ENCODE assay signal across 16 cellular contexts in the genomic region with DNA sequence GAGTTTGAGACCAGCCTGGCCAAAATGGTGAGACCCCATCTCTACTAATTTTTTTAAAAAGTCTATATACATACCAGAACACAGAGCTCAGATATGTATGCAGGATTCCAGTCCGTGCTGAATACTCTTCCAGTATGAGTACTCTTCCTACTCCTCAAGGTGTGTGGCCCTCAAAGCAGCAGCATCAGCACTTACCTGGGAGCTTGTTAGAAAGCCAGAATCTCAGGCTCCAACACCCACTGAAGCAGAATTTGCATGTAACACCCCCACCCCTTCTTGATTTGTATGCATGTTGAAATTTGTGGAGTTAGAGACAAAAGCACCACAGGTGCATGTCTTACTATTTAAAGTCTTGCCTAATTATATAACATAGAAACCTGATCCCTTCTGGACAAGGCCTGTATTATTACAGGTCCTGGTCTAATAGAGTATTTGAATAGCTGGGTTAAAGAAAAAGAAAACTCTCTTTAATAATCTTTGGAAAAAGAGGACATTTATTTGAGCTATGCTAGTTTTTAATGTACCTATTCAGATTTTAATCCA. TPM values are rescaled to one million over a fixed set of nuclear protein-coding genes. Genes with fewer than 3 reads are reported as not detected.
DNase-seq lines count a peak whose midpoint lies in the region; ATAC-seq, FAIRE-seq and TF ChIP-seq lines count a peak whose summit lies in the region.
"Had no signal": no experiment of that assay in that cellular context is flagged by ENCODE, and none has a peak within 500 bp of the region (broad histone marks: within the 10 kb centered on the region; RNA-seq: fewer than 3 reads in every experiment).

No MANE protein-coding gene starts in this region.

- peaks cover 32% of the 10 kb centered on the region for H3K4me1 ChIP-seq in Karpas-422 (ENCODE audit: low read length)
- H3K4me1 ChIP-seq in stomach, result peaks cover 6 to 14% (median 10%) of the 10 kb centered on the region in 4 donors
- H3K4me1 ChIP-seq in small intestine (ENCODE audit: control insufficient read depth in 2 of 2, insufficient read depth in 1 of 2, low read depth in 1 of 2, low read length in 1 of 2), result peaks cover 0 to 8% of the 10 kb centered on the region in 2 donors
- H3K4me1 ChIP-seq: BLaER1 had no signal

- no peaks in the 10 kb centered on the region for H3K36me3 ChIP-seq in Karpas-422 (ENCODE audit: insufficient read depth, low read length)
- H3K36me3 ChIP-seq in stomach, result no peaks in the 10 kb centered on the region
- H3K36me3 ChIP-seq in small intestine (ENCODE audit: control insufficient read depth in 2 of 2, insufficient read depth in 2 of 2, low read length in 2 of 2), result no peaks in the 10 kb centered on the region
- H3K36me3 ChIP-seq: BLaER1, esophagus muscularis mucosa, heart left ventricle had no signal

- FAIRE-seq in small intestine (lab: Jason Lieb, UNC), result no peak
- FAIRE-seq: GM18507, islet of Langerhans had no signal

- H3K27me3 ChIP-seq in Karpas-422 (ENCODE audit: low read length) (no peaks in the 10 kb centered on the region), stomach (no peaks in the 10 kb centered on the region), small intestine (ENCODE audit: control insufficient read depth in 2 of 2, insufficient read depth in 2 of 2, low read length in 2 of 2) (no peaks in the 10 kb centered on the region)
- H3K27me3 ChIP-seq: BLaER1, esophagus muscularis mucosa, heart left ventricle had no signal

- intact Hi-C loops in stomach (cut with DNase I; ENCODE audit: low total_unique reads) (no loop called here), left colon (cut with DNase I, micrococcal nuclease) (no loop called here)

- H3K9ac ChIP-seq in Karpas-422 (ENCODE audit: low read length), result no peak overlapping the region
- H3K9ac ChIP-seq: BLaER1 had no signal

- TF ChIP-seq EP300 in stomach (IDR thresholded peaks at IDR 0.05), result no peak

- H3K79me2 ChIP-seq in Karpas-422 (ENCODE audit: low read length), result no peaks in the 10 kb centered on the region

- H3K4me3 ChIP-seq in Karpas-422 (ENCODE audit: low read length) (no peak overlapping the region), stomach (no peak overlapping the region), small intestine (ENCODE audit: low read depth in 1 of 2, low read length in 2 of 2) (no peak overlapping the region)
- H3K4me3 ChIP-seq: BLaER1, esophagus muscularis mucosa, heart left ventricle had no signal

- H3K9me3 ChIP-seq in Karpas-422 (ENCODE audit: low read length) (no peaks in the 10 kb centered on the region), stomach (no peaks in the 10 kb centered on the region), small intestine (ENCODE audit: control insufficient read depth, low read depth) (no peaks in the 10 kb centered on the region)
- H3K9me3 ChIP-seq: BLaER1, esophagus muscularis mucosa, heart left ventricle had no signal

- H2AFZ ChIP-seq in Karpas-422 (ENCODE audit: low read length), result no peak overlapping the region

- peak overlapping the region; percentile 33 for H3K4me2 ChIP-seq in Karpas-422 (ENCODE audit: low read depth, low read length, poor library complexity, severe bottlenecking)
- H3K4me2 ChIP-seq: BLaER1 had no signal

- WGBS in stomach, 5 donors, result 79 to 88% (median 84%) methylated on average over 1 of the region's 1 CpG
- 87 to 90% (median 87%) methylated on average over 1 of the region's 1 CpG for WGBS in small intestine, 3 donors

- ATAC-seq in esophagus mucosa (peak; percentile 74), left colon (no peak)
- ATAC-seq: stimulated activated effector memory CD8-positive, alpha-beta T cell treated with anti-CD3 and anti-CD28 coated beads, Interleukin-12 subunit alpha, Interleukin-12 subunit beta, amount 100 ng/mL, for 72 hours had no signal

- H4K20me1 ChIP-seq in Karpas-422 (ENCODE audit: insufficient read depth, low read depth, low read length), result no peaks in the 10 kb centered on the region
- H4K20me1 ChIP-seq: BLaER1 had no signal

- no peaks in the 10 kb centered on the region for H3K9me2 ChIP-seq in Karpas-422 (replicated peaks; ENCODE audit: insufficient read depth, low read length)

- TF ChIP-seq POLR2A in stomach (IDR thresholded peaks at IDR 0.05), result no peak

- H3K27ac ChIP-seq in Karpas-422 (ENCODE audit: low read length), result no peak overlapping the region
- peak overlapping the region in 3 of 5 donors; percentile 35 to 47 (median 43) for H3K27ac ChIP-seq in stomach
- H3K27ac ChIP-seq in small intestine (ENCODE audit: low read depth in 1 of 2, low read length in 1 of 2), result no peak overlapping the region
- H3K27ac ChIP-seq: BLaER1 had no signal

- DNase-seq in Karpas-422, result peak; percentile 58
- peak; percentile 90 for DNase-seq in NCI-H69 (lab: John Stamatoyannopoulos, UW)
- no peak for DNase-seq in stomach
- no peak for DNase-seq in small intestine
- no peak for DNase-seq in left colon
- no peak for DNase-seq in NCI-H128 (lab: John Stamatoyannopoulos, UW; ENCODE audit: unreplicated experiment)
- DNase-seq in activated CD4-positive, alpha-beta T cell treated with anti-CD3 and anti-CD28 coated beads, Interleukin-2, amount 50 U/mL, for 1 hour, result no peak
- DNase-seq: activated CD4-positive, CD25-positive, alpha-beta regulatory T cell; activated effector memory CD4-positive, alpha-beta T cell treated with anti-CD3 and anti-CD28 coated beads, Interleukin-2, amount 50 U/mL, for 16 hours; heart left ventricle had no signal

- TF ChIP-seq CTCF in stomach (IDR thresholded peaks at IDR 0.05), result no peak

RNA-seq across cellular contexts. Expression of a gene that starts 50.3 kb away (rescaled TPM):
- total RNA-seq in Karpas-422 (2014; rRNA removed; shearing (Covaris generic); ENCODE audit: low replicate concordance), result 33.1 and 66.7 TPM in 2 replicates
- 179 TPM for total RNA-seq in esophagus mucosa
- 100 to 1,000 TPM in 4 of 5 donors, 10 to 100 TPM in 1; 37.1 to 223 (median 101) TPM for total RNA-seq in stomach
- 100 to 1,000 TPM in 2 of 3 donors, 10 to 100 TPM in 1; 84.6 to 144 (median 123) TPM for polyA plus RNA-seq in stomach
- 10 to 100 TPM; 56.7 to 94.2 (median 74.0) TPM for polyA plus RNA-seq in small intestine
- 10 to 100 TPM; 73.1 to 94.1 TPM for total RNA-seq in left colon

Comparison
In these comparisons a context has a peak if more than half of its experiments do, and no peak if none do; other contexts are left out.
1. DNase-seq: peak in Karpas-422 (single experiment) and NCI-H69 (single experiment); none in stomach (single experiment), small intestine (single experiment), left colon (0 of 2), NCI-H128 (single experiment) and activated CD4-positive, alpha-beta T cell treated with anti-CD3 and anti-CD28 coated beads, Interleukin-2, amount 50 U/mL, for 1 hour (single experiment).
2. H3K27ac ChIP-seq: peak in stomach (3 of 5); none in Karpas-422 (single experiment) and small intestine (0 of 2).